In genomic region chr4:121978169-121978516, GRCh38 we compare ENCODE assay signal across 14 cellular contexts. TPM values are rescaled to one million over a fixed set of nuclear protein-coding genes. Genes with fewer than 3 reads are reported as not detected.
DNase-seq lines count a peak whose midpoint lies in the region; ATAC-seq, FAIRE-seq and TF ChIP-seq lines count a peak whose summit lies in the region.
"Had no signal": no experiment of that assay in that cellular context is flagged by ENCODE, and none has a peak within 500 bp of the region (broad histone marks: within the 10 kb centered on the region; RNA-seq: fewer than 3 reads in every experiment).

No MANE protein-coding gene starts in this region.

- TF ChIP-seq POLR2A in GM12878 (IDR thresholded peaks at IDR 0.05; ENCODE audit: low read depth, low read length): no peak

- peaks cover 22% of the 10 kb centered on the region for H3K27me3 Mint-ChIP-seq in MCF 10A (ENCODE audit: insufficient read depth, unreplicated experiment)

- no peaks in the 10 kb centered on the region for H3K9me3 Mint-ChIP-seq in MCF 10A (ENCODE audit: unreplicated experiment)

- CTCF ChIA-PET in GM12878 (lab: Yijun Ruan, JAX) (interaction anchor here (0.7 kb wide), 1 partner anchor 776 kb away, joined by 5 read pairs; no protein-coding TSS in a partner anchor), MCF 10A (lab: Yijun Ruan, JAX) (interaction anchor here (0.6 kb wide), 1 partner anchor 348 kb away, joined by 3 read pairs; no protein-coding TSS in a partner anchor)

- no peak overlapping the region for H3K9ac ChIP-seq in GM12878 (ENCODE audit: control insufficient read depth, insufficient read depth, low read length)

- FAIRE-seq in GM12878 (lab: Jason Lieb, UNC): no peak

- H3K4me2 ChIP-seq in GM12878 (ENCODE audit: control insufficient read depth, insufficient read depth): peak overlapping the region; percentile 78

- H3K4me3 Mint-ChIP-seq in MCF 10A (ENCODE audit: unreplicated experiment): no peak overlapping the region

- peaks cover 17% of the 10 kb centered on the region for H3K4me1 ChIP-seq in GM12878 (ENCODE audit: control insufficient read depth, insufficient read depth, low read length)
- H3K4me1 ChIP-seq: body of pancreas, esophagus squamous epithelium, SJSA1 had no signal

- RAD21 ChIA-PET in GM12878 (lab: Charles Lee; ENCODE audit: unreplicated experiment): no interaction called here

- 59% methylated on average over 2 of the region's 2 CpGs for WGBS in GM12878 (ENCODE audit: insufficient coverage, insufficient replicate concordance, low lambda C conversion rate, missing lambda C conversion rate)

- no peaks in the 10 kb centered on the region for H3K36me3 Mint-ChIP-seq in MCF 10A (ENCODE audit: insufficient read depth, unreplicated experiment)

- BruUV-seq in GM12878 (replicated peaks; lab: Mats Ljungman, UMichigan) (no TSS peak), MCF 10A (replicated peaks; lab: Mats Ljungman, UMichigan) (no TSS peak)

- peak overlapping the region; percentile 48; the same call in 1 of the 2 replicates for H3K27ac ChIP-seq in GM12878 (ENCODE audit: control insufficient read depth, insufficient read depth)
- H3K27ac ChIP-seq: body of pancreas, esophagus squamous epithelium, SJSA1, upper lobe of right lung had no signal

- H3K36me3 ChIP-seq in GM12878 (ENCODE audit: control insufficient read depth in 2 of 2, insufficient read depth in 2 of 2, low read length in 1 of 2): no peaks in the 10 kb centered on the region
- H3K36me3 ChIP-seq: esophagus squamous epithelium, SJSA1, upper lobe of right lung had no signal

- no peak for TF ChIP-seq RAD21 in GM12878 (IDR thresholded peaks at IDR 0.05; ENCODE audit: insufficient read depth, low read depth, low read length)

- ATAC-seq in GM18861 (IDR thresholded peaks at IDR 0.05; ENCODE audit: unreplicated experiment) (peak; percentile 53), GM21529 (IDR thresholded peaks at IDR 0.05; ENCODE audit: unreplicated experiment) (peak; percentile 47), HG03103 (IDR thresholded peaks at IDR 0.05; ENCODE audit: low read depth, unreplicated experiment) (peak; percentile 39), GM12878 (peak; percentile 65)
- ATAC-seq: body of pancreas had no signal

- intact Hi-C loops in GM12878 (cut with micrococcal nuclease; ENCODE audit: unreplicated experiment) (no loop called here), MCF 10A (cut with micrococcal nuclease) (no loop called here)

- SMC1A ChIA-PET in GM12878 (lab: Charles Lee; ENCODE audit: uncharacterized antibody, unreplicated experiment): no interaction called here

- no peaks in the 10 kb centered on the region for H3K27me3 ChIP-seq in GM12878 (replicated peaks in 1 of 2; ENCODE audit: control insufficient read depth in 2 of 2, insufficient read depth in 2 of 2, low read length in 1 of 2)
- H3K27me3 ChIP-seq: body of pancreas, upper lobe of right lung had no signal

- no peak overlapping the region for H3K27ac Mint-ChIP-seq in MCF 10A (ENCODE audit: low read depth, unreplicated experiment)

- H3K9me3 ChIP-seq in GM12878 (replicated peaks; ENCODE audit: control insufficient read depth, insufficient read depth, low read length): no peaks in the 10 kb centered on the region
- H3K9me3 ChIP-seq: body of pancreas, esophagus squamous epithelium, SJSA1, upper lobe of right lung had no signal

- H3K4me1 Mint-ChIP-seq in MCF 10A (ENCODE audit: insufficient read depth, unreplicated experiment): peaks cover 15% of the 10 kb centered on the region

- H2AFZ ChIP-seq in GM12878 (ENCODE audit: control insufficient read depth, low read depth, low read length): peak overlapping the region; percentile 36; the same call in 1 of the 2 replicates

- POLR2A ChIA-PET in GM12878 (lab: Charles Lee) (no interaction called here), MCF 10A (lab: Yijun Ruan, JAX) (no interaction called here)

- DNase-seq in GM12878 (ENCODE audit: low read depth, low spot score) (peak; percentile 8), MCF 10A (ENCODE audit: unreplicated experiment) (no peak), SHP77 (lab: John Stamatoyannopoulos, UW) (no peak), dedifferentiated amniotic fluid mesenchymal stem cell (ENCODE audit: extremely low spot score) (no peak), iPS-NIHi7 (ENCODE audit: extremely low spot score) (no peak)
- DNase-seq: body of pancreas, esophagus squamous epithelium, NCI-H2171 treated with DMSO at 0.1 percent for 48 hours, posterior cingulate gyrus, upper lobe of right lung had no signal

- in situ Hi-C loops in GM12878 (cut with MboI): no loop called here

- H4K20me1 ChIP-seq in GM12878 (ENCODE audit: control insufficient read depth, insufficient read depth): no peaks in the 10 kb centered on the region

- TF ChIP-seq CTCF in GM12878 (IDR thresholded peaks at IDR 0.05 in 2 of 3, conservative IDR thresholded peaks at IDR 0.05 in 1 of 3; ENCODE audit: control insufficient read depth in 2 of 3, extremely low read depth in 1 of 3, insufficient read depth in 1 of 3, low read depth in 3 of 3, low read length in 3 of 3): no peak
- no peak for TF ChIP-seq CTCF in MCF 10A (IDR thresholded peaks at IDR 0.05; ENCODE audit: unreplicated experiment)

- peak overlapping the region; percentile 10; the same call in 1 of the 2 replicates for H3K4me3 ChIP-seq in GM12878
- H3K4me3 ChIP-seq: body of pancreas, esophagus squamous epithelium, SJSA1, upper lobe of right lung had no signal

- TF ChIP-seq EP300 in GM12878 (IDR thresholded peaks at IDR 0.05; ENCODE audit: borderline replicate concordance in 1 of 2, control insufficient read depth in 1 of 2, low read depth in 2 of 2, low read length in 2 of 2): no peak

- no peaks in the 10 kb centered on the region for H3K79me2 ChIP-seq in GM12878 (ENCODE audit: control insufficient read depth, insufficient read depth, low read length)

TF ChIP-seq in GM12878, 131 proteins besides CTCF, POLR2A, EP300 and RAD21:
- TF ChIP-seq KDM1A (IDR thresholded peaks at IDR 0.05; ENCODE audit: borderline replicate concordance) (no peak), MEF2B (IDR thresholded peaks at IDR 0.05; ENCODE audit: partially characterized antibody, poor library complexity, severe bottlenecking) (peak; percentile 20), ZBED1 (IDR thresholded peaks at IDR 0.05; ENCODE audit: borderline replicate concordance) (0 out of 2 replicates have a peak, but pooled peaks have one; percentile 13), ZNF384 (IDR thresholded peaks at IDR 0.05; ENCODE audit: borderline replicate concordance, low read depth, low read length) (no peak), ATF7 (IDR thresholded peaks at IDR 0.05; ENCODE audit: low read depth) (0 out of 2 replicates have a peak, but pooled peaks have one; percentile 1), SREBF1 (IDR thresholded peaks at IDR 0.05; ENCODE audit: low read length) (no peak)
TF ChIP-seq in GM12878: peak in this region for 3.

RNA-seq across cellular contexts. Expression of gene TRPC3, which starts 26.3 kb away (rescaled TPM):
- not detected in 2 replicates for total RNA-seq in GM12878 (2013; cell fraction: nucleolus; rRNA removed)
- not detected in 2 replicates for total RNA-seq in GM12878 (2014; rRNA removed)
- total RNA-seq in GM12878 (2014; rRNA removed; fragmentation: Illumina TruSeq; extraction: Trizol): not detected in 2 replicates
- not detected in 2 replicates for total RNA-seq in GM12878 (2021)
- not detected for polyA plus RNA-seq in GM12878 (2011; ENCODE audit: low read depth)
- polyA plus RNA-seq in GM12878 (2011; rRNA removed): not detected in 2 replicates
- polyA plus RNA-seq in GM12878 (2011; cell fraction: cytosol; rRNA removed): not detected in 2 replicates
- polyA plus RNA-seq in GM12878 (2011; cell fraction: nucleus; rRNA removed): not detected in 2 replicates
- polyA plus RNA-seq in GM12878 (2012): not detected in 2 replicates
- polyA plus RNA-seq in GM12878 (2014; fragmentation: Illumina TruSeq; extraction: Trizol): not detected in 2 replicates
- not detected for polyA plus RNA-seq in GM12878 (2014; fragmentation: Nextera tagmentation; extraction: Ambion mirVana)
- polyA plus RNA-seq in GM12878 (2014; rRNA removed): not detected in 2 replicates
- not detected for polyA plus RNA-seq in GM12878 (2016; fragmentation: Nextera tagmentation; extraction: Ambion mirVana)
- polyA minus RNA-seq in GM12878 (2011; rRNA and poly(A)+ RNA removed): not detected in 2 replicates
- not detected in 2 replicates for polyA minus RNA-seq in GM12878 (2011; cell fraction: cytosol; rRNA and poly(A)+ RNA removed)
- polyA minus RNA-seq in GM12878 (2011; cell fraction: nucleus; rRNA and poly(A)+ RNA removed): not detected in 2 replicates
- total RNA-seq in MCF 10A (2022): not detected in 2 replicates
